Comparison of ENCODE assay signal across 15 cellular contexts in genomic region chr6:10595731-10596664, GRCh38.
DNase-seq lines count a peak whose midpoint lies in the region; ATAC-seq lines count a peak whose summit lies in the region.
"Had no signal": no experiment of that assay in that cellular context is flagged by ENCODE, and none has a peak within 500 bp of the region (broad histone marks: within the 10 kb centered on the region; RNA-seq: fewer than 3 reads in every experiment).

No MANE protein-coding gene starts in this region.

- no peak overlapping the region for H2BK120ac ChIP-seq in neuronal stem cell (ENCODE audit: low read depth, low read length)

- no peak overlapping the region for H2BK12ac ChIP-seq in neuronal stem cell (ENCODE audit: low read length)

- H3K4me2 ChIP-seq in neuronal stem cell (ENCODE audit: insufficient read depth, low read length, poor library complexity, severe bottlenecking): no peak overlapping the region
- H3K4me2 ChIP-seq: SK-N-SH had no signal

- no peak overlapping the region for H3K18ac ChIP-seq in neuronal stem cell (ENCODE audit: low read length)

- H3K4me1 ChIP-seq in ES-I3 (ENCODE audit: insufficient read depth, low read length) (peaks cover 61% of the 10 kb centered on the region), NT2/D1 (ENCODE audit: insufficient read depth, insufficient read length) (peaks cover 2% of the 10 kb centered on the region), neuronal stem cell (ENCODE audit: control insufficient read depth in 2 of 2, insufficient read depth in 1 of 2, low read depth in 1 of 2, low read length in 2 of 2) (peaks cover 0 to 18% of the 10 kb centered on the region in 2 donors)

- H3K9ac ChIP-seq in ES-I3 (ENCODE audit: low read depth, low read length) (0 out of 2 replicates have a peak overlapping the region, but pooled peaks have one; percentile 13), NT2/D1 (ENCODE audit: insufficient read length, low read depth) (peak overlapping the region; percentile 29), neuronal stem cell (ENCODE audit: low read depth, low read length, poor library complexity) (no peak overlapping the region)
- H3K9ac ChIP-seq: SK-N-SH had no signal

- no CpG with 5 or more reads among the region's 11 CpGs for WGBS in neuronal stem cell (ENCODE audit: extremely low coverage in 2 of 2, insufficient read length in 2 of 2, insufficient replicate concordance in 1 of 2), 2 donors

- no peaks in the 10 kb centered on the region for H3K27me3 ChIP-seq in NT2/D1 (ENCODE audit: insufficient read depth, insufficient read length)
- H3K27me3 ChIP-seq in neuronal stem cell (ENCODE audit: control insufficient read depth in 3 of 3, insufficient read depth in 3 of 3, low read depth in 1 of 3, low read length in 3 of 3): no peaks in the 10 kb centered on the region
- H3K27me3 ChIP-seq: heart right ventricle had no signal

- H3K14ac ChIP-seq in neuronal stem cell (ENCODE audit: low read length): no peak overlapping the region

- H4K91ac ChIP-seq in neuronal stem cell (ENCODE audit: low read depth, low read length, poor library complexity): no peak overlapping the region

- peak; percentile 42 for DNase-seq in NT2/D1 (ENCODE audit: low read depth, low spot score)
- DNase-seq in foreskin melanocyte: peak; percentile 60
- DNase-seq in cerebellum (ENCODE audit: low spot score): no peak
- DNase-seq in anterior cingulate cortex (lab: John Stamatoyannopoulos, UW): no peak
- DNase-seq in neuronal stem cell (ENCODE audit: low spot score): no peak
- DNase-seq in OCI-M2 (lab: John Stamatoyannopoulos, UW; ENCODE audit: unreplicated experiment): no peak
- DNase-seq: activated CD8-positive, alpha-beta memory T cell treated with anti-CD3 and anti-CD28 coated beads, Interleukin-2, amount 50 U/mL, for 48 hours; caudate nucleus; heart right ventricle; naive B cell; NCI-H1417; SK-N-SH; stimulated activated CD4-positive, alpha-beta T cell treated with anti-CD3 and anti-CD28 coated beads, Interleukin-1b, Interleukin-23, amount 100 ng/mL, for 48 hours had no signal

- no peak overlapping the region for H2AFZ ChIP-seq in neuronal stem cell (ENCODE audit: low read length)

- ATAC-seq in HG02870 (IDR thresholded peaks at IDR 0.05; ENCODE audit: unreplicated experiment): peak; percentile 68
- ATAC-seq: heart right ventricle had no signal

- no peaks in the 10 kb centered on the region for H3K79me1 ChIP-seq in neuronal stem cell (ENCODE audit: low read depth, low read length)

- H4K8ac ChIP-seq in neuronal stem cell (ENCODE audit: low read depth, low read length): no peak overlapping the region

- no peak overlapping the region for H2BK5ac ChIP-seq in neuronal stem cell (ENCODE audit: low read length)

- H3K36me3 ChIP-seq in ES-I3 (ENCODE audit: insufficient read depth, low read length) (no peaks in the 10 kb centered on the region), NT2/D1 (ENCODE audit: insufficient read depth, insufficient read length, low read length) (peaks cover 9% of the 10 kb centered on the region), neuronal stem cell (replicated peaks in 1 of 2; ENCODE audit: control insufficient read depth in 2 of 2, insufficient read depth in 2 of 2, low read length in 2 of 2) (no peaks in the 10 kb centered on the region)
- H3K36me3 ChIP-seq: heart right ventricle had no signal

- no peak overlapping the region for H2AK5ac ChIP-seq in neuronal stem cell (ENCODE audit: low read depth, low read length)

- H3K23ac ChIP-seq in neuronal stem cell (ENCODE audit: low read depth, low read length, poor library complexity): no peak overlapping the region

- H3K9me3 ChIP-seq in ES-I3 (ENCODE audit: control insufficient read depth, insufficient read depth, low read length): no peaks in the 10 kb centered on the region
- no peaks in the 10 kb centered on the region for H3K9me3 ChIP-seq in NT2/D1 (ENCODE audit: insufficient read depth, low read length)
- no peaks in the 10 kb centered on the region for H3K9me3 ChIP-seq in neuronal stem cell (replicated peaks in 1 of 2; ENCODE audit: control insufficient read depth in 2 of 2, insufficient read depth in 1 of 2, low read depth in 1 of 2, low read length in 2 of 2)
- H3K9me3 ChIP-seq: heart right ventricle, SK-N-SH had no signal

- H3K27ac ChIP-seq in neuronal stem cell (replicated peaks; ENCODE audit: low read length): no peak overlapping the region

- no peak overlapping the region for H2BK15ac ChIP-seq in neuronal stem cell (ENCODE audit: low read length)

- no peak overlapping the region for H3K4ac ChIP-seq in neuronal stem cell (ENCODE audit: low read length)

- H3K4me3 ChIP-seq in NT2/D1 (ENCODE audit: insufficient read length, low read depth) (no peak overlapping the region), neuronal stem cell (ENCODE audit: low read length in 2 of 2) (no peak overlapping the region)
- H3K4me3 ChIP-seq: heart right ventricle had no signal

Comparison
In these comparisons a context has a peak if more than half of its experiments do, and no peak if none do; other contexts are left out.
1. DNase-seq: peak in NT2/D1 (single experiment) and foreskin melanocyte (single experiment); none in cerebellum (single experiment), anterior cingulate cortex (0 of 58), neuronal stem cell (single experiment) and OCI-M2 (single experiment).